14 cellular contexts compared by ENCODE assay signal in the genomic region with DNA sequence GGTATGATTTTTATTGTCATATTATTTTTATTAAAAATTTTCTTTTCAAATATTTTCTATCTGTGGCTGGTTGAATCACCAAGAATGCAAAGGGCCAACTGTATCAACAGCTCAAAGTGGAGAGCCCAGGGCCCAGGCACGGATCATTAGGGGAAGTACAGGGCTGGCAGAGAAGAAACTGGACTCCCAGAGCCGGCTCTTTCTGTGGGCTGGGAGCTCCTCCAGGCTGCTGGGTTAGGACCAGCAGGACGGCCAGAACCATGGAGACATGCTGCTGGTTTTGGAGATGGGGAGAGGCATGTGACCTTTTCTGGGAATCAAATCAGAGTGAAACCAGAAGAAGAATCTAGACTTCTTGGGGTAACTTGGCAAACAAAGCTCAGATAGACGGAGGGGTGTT.
DNase-seq lines count a peak whose midpoint lies in the region; ATAC-seq and TF ChIP-seq lines count a peak whose summit lies in the region.
"Had no signal": no experiment of that assay in that cellular context is flagged by ENCODE, and none has a peak within 500 bp of the region (broad histone marks: within the 10 kb centered on the region; RNA-seq: fewer than 3 reads in every experiment).

No MANE protein-coding gene starts in this region.

- no peak overlapping the region for H3K4me2 ChIP-seq in OCI-LY1 (ENCODE audit: low read length)

- H3K4me1 ChIP-seq in OCI-LY1 (ENCODE audit: insufficient read depth, low read length, severe bottlenecking) (no peaks in the 10 kb centered on the region), SJCRH30 (no peaks in the 10 kb centered on the region)
- H3K4me1 ChIP-seq: right lobe of liver had no signal

- no peak overlapping the region for H3K4me3 ChIP-seq in OCI-LY1 (ENCODE audit: low read depth, low read length, poor library complexity, severe bottlenecking)
- H3K4me3 ChIP-seq in fibroblast of mammary gland (ENCODE audit: control insufficient read depth, low read depth, low read length): no peak overlapping the region
- no peak overlapping the region for H3K4me3 ChIP-seq in SJCRH30
- H3K4me3 ChIP-seq: right lobe of liver, upper lobe of left lung had no signal

- H3K9me3 ChIP-seq in OCI-LY1 (ENCODE audit: low read length) (no peaks in the 10 kb centered on the region), SJCRH30 (replicated peaks) (no peaks in the 10 kb centered on the region)
- H3K9me3 ChIP-seq: right lobe of liver, upper lobe of left lung had no signal

- no peak for ATAC-seq in HG03565 (IDR thresholded peaks at IDR 0.05; ENCODE audit: unreplicated experiment)
- ATAC-seq: activated CD8-positive, alpha-beta T cell treated with anti-CD3 and anti-CD28 coated beads for 36 hours; activated naive CD4-positive, alpha-beta T cell treated with anti-CD3 and anti-CD28 coated beads, Interleukin-2, amount 50 U/mL, for 72 hours had no signal

- no peaks in the 10 kb centered on the region for H3K36me3 ChIP-seq in OCI-LY1 (ENCODE audit: insufficient read depth, low read length)
- H3K36me3 ChIP-seq in SJCRH30: no peaks in the 10 kb centered on the region
- H3K36me3 ChIP-seq: right lobe of liver, upper lobe of left lung had no signal

- H3K27me3 ChIP-seq in OCI-LY1 (ENCODE audit: insufficient read depth, low read length) (no peaks in the 10 kb centered on the region), SJCRH30 (peaks cover 42% of the 10 kb centered on the region)
- H3K27me3 ChIP-seq: right lobe of liver, upper lobe of left lung had no signal

- H3K9ac ChIP-seq in OCI-LY1 (ENCODE audit: low read length): no peak overlapping the region

- H3K27ac ChIP-seq in OCI-LY1 (ENCODE audit: low read depth, low read length, poor library complexity, severe bottlenecking): no peak overlapping the region
- no peak overlapping the region for H3K27ac ChIP-seq in SJCRH30
- H3K27ac ChIP-seq: right lobe of liver had no signal

- H3F3A ChIP-seq in OCI-LY1 (ENCODE audit: insufficient read depth, low read length): no peaks in the 10 kb centered on the region

- H3K79me2 ChIP-seq in OCI-LY1 (ENCODE audit: insufficient read depth, low read length): no peaks in the 10 kb centered on the region

- H3K9me2 ChIP-seq in OCI-LY1 (ENCODE audit: low read depth, low read length): no peaks in the 10 kb centered on the region

- TF ChIP-seq CTCF in OCI-LY1 (IDR thresholded peaks at IDR 0.05; ENCODE audit: low read length): peak; percentile 19; the same call in 1 of the 2 replicates
- TF ChIP-seq CTCF in fibroblast of mammary gland (conservative IDR thresholded peaks at IDR 0.05; ENCODE audit: control insufficient read depth, insufficient read depth, low read depth, low read length): peak; percentile 45

- H2AFZ ChIP-seq in OCI-LY1 (ENCODE audit: low read length): no peak overlapping the region

- DNase-seq in AG08396 (ENCODE audit: low spot score) (peak; percentile 67), fibroblast of mammary gland (ENCODE audit: low read depth) (peak; percentile 62), mesenteric fat pad (ENCODE audit: low spot score) (peak; percentile 82), SJCRH30 (no peak), occipital lobe (lab: John Stamatoyannopoulos, UW) (no peak), islet precursor cell (no peak)
- DNase-seq: activated CD8-positive, alpha-beta T cell treated with anti-CD3 and anti-CD28 coated beads for 36 hours; effector CD8-positive, alpha-beta T cell; NCI-H2107; right lobe of liver; upper lobe of left lung had no signal

- no peaks in the 10 kb centered on the region for H4K20me1 ChIP-seq in OCI-LY1 (ENCODE audit: insufficient read depth, low read length)

Comparison
In these comparisons a context has a peak if more than half of its experiments do, and no peak if none do; other contexts are left out.
1. DNase-seq: peak in AG08396 (single experiment), fibroblast of mammary gland (single experiment) and mesenteric fat pad (single experiment); none in SJCRH30 (0 of 2), occipital lobe (single experiment) and islet precursor cell (single experiment).